Comparison of ENCODE assay signal across 18 cellular contexts in the genomic region with DNA sequence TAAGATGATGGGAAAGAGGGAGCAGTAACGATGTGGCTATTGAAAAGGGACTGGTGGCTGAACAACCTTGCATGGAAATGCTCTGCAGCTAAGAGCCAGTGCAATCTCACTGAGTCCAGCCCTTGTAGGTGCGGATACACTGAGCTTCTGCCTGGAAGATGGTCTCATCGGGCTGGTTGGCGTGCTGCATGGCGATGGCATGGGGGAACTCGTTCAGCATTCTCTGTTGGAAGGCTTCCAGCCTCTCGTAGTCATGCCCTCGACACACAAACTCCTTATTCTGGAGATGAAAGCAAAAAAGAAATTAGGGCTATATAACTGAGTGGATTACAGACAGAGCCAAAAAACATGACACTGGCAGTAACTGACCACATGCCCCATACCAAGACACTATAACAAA.
DNase-seq lines count a peak whose midpoint lies in the region; ATAC-seq and TF ChIP-seq lines count a peak whose summit lies in the region.
"Had no signal": no experiment of that assay in that cellular context is flagged by ENCODE, and none has a peak within 500 bp of the region (broad histone marks: within the 10 kb centered on the region; RNA-seq: fewer than 3 reads in every experiment).

No MANE protein-coding gene starts in this region.

- peak overlapping the region; percentile 8 for H3K4me2 ChIP-seq in neural progenitor cell

- ATAC-seq in HG02642 (IDR thresholded peaks at IDR 0.05; ENCODE audit: poor library complexity, unreplicated experiment) (no peak), GM19023 (IDR thresholded peaks at IDR 0.05; ENCODE audit: unreplicated experiment) (no peak), GM21576 (IDR thresholded peaks at IDR 0.05; ENCODE audit: unreplicated experiment) (no peak)
- ATAC-seq: K562 had no signal

- no peaks in the 10 kb centered on the region for H3K9me3 Mint-ChIP-seq in neural progenitor cell
- H3K9me3 Mint-ChIP-seq: CD4-positive, CD25-positive, alpha-beta regulatory T cell; CD8-positive, alpha-beta memory T cell; H9 had no signal

- no peaks in the 10 kb centered on the region for H3K36me3 ChIP-seq in neural progenitor cell
- H3K36me3 ChIP-seq: BE2C had no signal

- TF ChIP-seq CTCF in neural progenitor cell (IDR thresholded peaks at IDR 0.05) = no peak
- no peak for TF ChIP-seq CTCF in GM13977 (IDR thresholded peaks at IDR 0.05; ENCODE audit: extremely low read depth, insufficient read depth, missing control alignments)

- H3K27me3 Mint-ChIP-seq in neural progenitor cell (ENCODE audit: insufficient read depth, low read depth) = no peaks in the 10 kb centered on the region

- no peaks in the 10 kb centered on the region for H3K27me3 ChIP-seq in neural progenitor cell
- H3K27me3 ChIP-seq: BE2C had no signal

- no peak overlapping the region for H3K4me3 Mint-ChIP-seq in neural progenitor cell
- H3K4me3 Mint-ChIP-seq: CD4-positive, CD25-positive, alpha-beta regulatory T cell; CD8-positive, alpha-beta memory T cell; H9 had no signal

- no peak overlapping the region for H3K27ac Mint-ChIP-seq in neural progenitor cell
- H3K27ac Mint-ChIP-seq: CD4-positive, CD25-positive, alpha-beta regulatory T cell; CD8-positive, alpha-beta memory T cell; H9 had no signal

- H3K79me2 ChIP-seq in neural progenitor cell (ENCODE audit: low read depth) = no peaks in the 10 kb centered on the region

- no peak overlapping the region for H3K9ac ChIP-seq in neural progenitor cell

- peaks cover 10% of the 10 kb centered on the region for H3K4me1 ChIP-seq in neural progenitor cell
- H3K4me1 ChIP-seq: BE2C had no signal

- H4K20me1 ChIP-seq in neural progenitor cell (ENCODE audit: low read depth) = no peaks in the 10 kb centered on the region

- H3K4me1 Mint-ChIP-seq in neural progenitor cell = peaks cover 17% of the 10 kb centered on the region
- H3K4me1 Mint-ChIP-seq: CD4-positive, CD25-positive, alpha-beta regulatory T cell; CD8-positive, alpha-beta memory T cell had no signal

- H3K27ac ChIP-seq in cingulate gyrus (ENCODE audit: low read depth, low read length) = peak overlapping the region; percentile 35
- no peak overlapping the region for H3K27ac ChIP-seq in neural progenitor cell

- no peaks in the 10 kb centered on the region for H3K9me3 ChIP-seq in neural progenitor cell (ENCODE audit: low read depth)
- H3K9me3 ChIP-seq: BE2C had no signal

- H3K4me3 ChIP-seq in neural progenitor cell = no peak overlapping the region
- H3K4me3 ChIP-seq: K562 had no signal

- peaks cover 20% of the 10 kb centered on the region for H3K36me3 Mint-ChIP-seq in neural progenitor cell
- H3K36me3 Mint-ChIP-seq: CD4-positive, CD25-positive, alpha-beta regulatory T cell; CD8-positive, alpha-beta memory T cell had no signal

- DNase-seq in Ammon's horn (ENCODE audit: low spot score) (peak; percentile 37), DMS79 treated with DMSO at 0.1 percent for 48 hours (lab: John Stamatoyannopoulos, UW) (peak; percentile 44), neural progenitor cell (ENCODE audit: low spot score) (no peak), GM13977 (ENCODE audit: low spot score) (no peak)
- DNase-seq: BE2C; CD4-positive, CD25-positive, alpha-beta regulatory T cell; CD8-positive, alpha-beta memory T cell; COR-L47; DMS 273 treated with DMSO at 0.1 percent for 48 hours; DMS53; GDM1; H9; IMR-90 had no signal

- in situ Hi-C loops in GM13977 (cut with MboI; ENCODE audit: low pct_unique_long_range_greater_than_20kb, low sequenced_read_pairs, unreplicated experiment) = loop anchor here (25.0 kb wide), 2 partner anchors 652 to 727 kb away; partner anchors contain the start of gene LSMEM1

- H2AFZ ChIP-seq in neural progenitor cell (replicated peaks) = no peak overlapping the region

- no peaks in the 10 kb centered on the region for H3F3A ChIP-seq in neural progenitor cell (ENCODE audit: low read depth)

Comparison
In these comparisons a context has a peak if more than half of its experiments do, and no peak if none do; other contexts are left out.
1. DNase-seq: peak in Ammon's horn (single experiment) and DMS79 treated with DMSO at 0.1 percent for 48 hours (single experiment); none in neural progenitor cell (single experiment) and GM13977 (single experiment).